In the genomic region with DNA sequence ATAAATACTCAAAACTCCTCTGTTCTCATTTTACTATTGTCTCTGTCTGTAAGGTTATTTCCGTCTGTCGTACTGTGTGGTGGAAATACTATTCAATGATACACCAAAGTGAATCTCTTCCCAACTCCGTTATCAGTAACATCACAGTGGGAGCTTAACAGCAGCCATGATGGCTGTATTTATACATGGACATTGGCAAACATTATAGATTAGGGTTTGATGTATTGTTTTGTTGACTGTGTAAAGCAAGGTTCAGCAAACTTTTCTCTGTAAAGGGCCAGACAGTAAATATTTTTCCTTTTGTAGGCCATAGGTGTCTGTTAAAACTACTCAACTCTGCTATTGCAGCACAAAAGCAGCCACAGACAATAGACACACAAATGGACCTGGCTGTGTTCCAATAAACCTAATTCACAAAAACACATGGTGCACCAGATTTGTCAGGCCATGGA, we compare ENCODE assay signal across 1 cellular context.
A peak's percentile ranks its signal among the peaks of the same experiment; 100 is the strongest.
TF ChIP-seq lines count a peak whose summit lies in the region.

No MANE protein-coding gene starts in this region.

TF ChIP-seq in HepG2, 621 proteins besides CTCF, POLR2A, EP300 and RAD21 (continued from another document):
- TF ChIP-seq, protein P1, sequence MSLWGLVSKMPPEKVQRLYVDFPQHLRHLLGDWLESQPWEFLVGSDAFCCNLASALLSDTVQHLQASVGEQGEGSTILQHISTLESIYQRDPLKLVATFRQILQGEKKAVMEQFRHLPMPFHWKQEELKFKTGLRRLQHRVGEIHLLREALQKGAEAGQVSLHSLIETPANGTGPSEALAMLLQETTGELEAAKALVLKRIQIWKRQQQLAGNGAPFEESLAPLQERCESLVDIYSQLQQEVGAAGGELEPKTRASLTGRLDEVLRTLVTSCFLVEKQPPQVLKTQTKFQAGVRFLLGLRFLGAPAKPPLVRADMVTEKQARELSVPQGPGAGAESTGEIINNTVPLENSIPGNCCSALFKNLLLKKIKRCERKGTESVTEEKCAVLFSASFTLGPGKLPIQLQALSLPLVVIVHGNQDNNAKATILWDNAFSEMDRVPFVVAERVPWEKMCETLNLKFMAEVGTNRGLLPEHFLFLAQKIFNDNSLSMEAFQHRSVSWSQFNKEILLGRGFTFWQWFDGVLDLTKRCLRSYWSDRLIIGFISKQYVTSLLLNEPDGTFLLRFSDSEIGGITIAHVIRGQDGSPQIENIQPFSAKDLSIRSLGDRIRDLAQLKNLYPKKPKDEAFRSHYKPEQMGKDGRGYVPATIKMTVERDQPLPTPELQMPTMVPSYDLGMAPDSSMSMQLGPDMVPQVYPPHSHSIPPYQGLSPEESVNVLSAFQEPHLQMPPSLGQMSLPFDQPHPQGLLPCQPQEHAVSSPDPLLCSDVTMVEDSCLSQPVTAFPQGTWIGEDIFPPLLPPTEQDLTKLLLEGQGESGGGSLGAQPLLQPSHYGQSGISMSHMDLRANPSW (CRISPR knock-in tag; IDR thresholded peaks at IDR 0.05; ENCODE audit: borderline replicate concordance): no peak
- TF ChIP-seq, protein P2, sequence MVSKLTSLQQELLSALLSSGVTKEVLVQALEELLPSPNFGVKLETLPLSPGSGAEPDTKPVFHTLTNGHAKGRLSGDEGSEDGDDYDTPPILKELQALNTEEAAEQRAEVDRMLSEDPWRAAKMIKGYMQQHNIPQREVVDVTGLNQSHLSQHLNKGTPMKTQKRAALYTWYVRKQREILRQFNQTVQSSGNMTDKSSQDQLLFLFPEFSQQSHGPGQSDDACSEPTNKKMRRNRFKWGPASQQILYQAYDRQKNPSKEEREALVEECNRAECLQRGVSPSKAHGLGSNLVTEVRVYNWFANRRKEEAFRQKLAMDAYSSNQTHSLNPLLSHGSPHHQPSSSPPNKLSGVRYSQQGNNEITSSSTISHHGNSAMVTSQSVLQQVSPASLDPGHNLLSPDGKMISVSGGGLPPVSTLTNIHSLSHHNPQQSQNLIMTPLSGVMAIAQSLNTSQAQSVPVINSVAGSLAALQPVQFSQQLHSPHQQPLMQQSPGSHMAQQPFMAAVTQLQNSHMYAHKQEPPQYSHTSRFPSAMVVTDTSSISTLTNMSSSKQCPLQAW (CRISPR knock-in tag; IDR thresholded peaks at IDR 0.05): no peak
- TF ChIP-seq, protein P3, sequence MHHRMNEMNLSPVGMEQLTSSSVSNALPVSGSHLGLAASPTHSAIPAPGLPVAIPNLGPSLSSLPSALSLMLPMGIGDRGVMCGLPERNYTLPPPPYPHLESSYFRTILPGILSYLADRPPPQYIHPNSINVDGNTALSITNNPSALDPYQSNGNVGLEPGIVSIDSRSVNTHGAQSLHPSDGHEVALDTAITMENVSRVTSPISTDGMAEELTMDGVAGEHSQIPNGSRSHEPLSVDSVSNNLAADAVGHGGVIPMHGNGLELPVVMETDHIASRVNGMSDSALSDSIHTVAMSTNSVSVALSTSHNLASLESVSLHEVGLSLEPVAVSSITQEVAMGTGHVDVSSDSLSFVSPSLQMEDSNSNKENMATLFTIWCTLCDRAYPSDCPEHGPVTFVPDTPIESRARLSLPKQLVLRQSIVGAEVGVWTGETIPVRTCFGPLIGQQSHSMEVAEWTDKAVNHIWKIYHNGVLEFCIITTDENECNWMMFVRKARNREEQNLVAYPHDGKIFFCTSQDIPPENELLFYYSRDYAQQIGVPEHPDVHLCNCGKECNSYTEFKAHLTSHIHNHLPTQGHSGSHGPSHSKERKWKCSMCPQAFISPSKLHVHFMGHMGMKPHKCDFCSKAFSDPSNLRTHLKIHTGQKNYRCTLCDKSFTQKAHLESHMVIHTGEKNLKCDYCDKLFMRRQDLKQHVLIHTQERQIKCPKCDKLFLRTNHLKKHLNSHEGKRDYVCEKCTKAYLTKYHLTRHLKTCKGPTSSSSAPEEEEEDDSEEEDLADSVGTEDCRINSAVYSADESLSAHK (CRISPR knock-in tag; IDR thresholded peaks at IDR 0.05; ENCODE audit: borderline replicate concordance): no peak
- TF ChIP-seq RBM39 (IDR thresholded peaks at IDR 0.05; ENCODE audit: low read depth, low read length, poor library complexity, severe bottlenecking) (no peak), SP140L (CRISPR knock-in tag; IDR thresholded peaks at IDR 0.05; ENCODE audit: borderline replicate concordance) (no peak), ATF7 (IDR thresholded peaks at IDR 0.05) (no peak), ATF7 (CRISPR knock-in tag; IDR thresholded peaks at IDR 0.05) (no peak), ZNF543 (CRISPR knock-in tag; IDR thresholded peaks at IDR 0.05) (no peak), ZFP36L1 (CRISPR knock-in tag; IDR thresholded peaks at IDR 0.05) (no peak), NFE2L1 (CRISPR knock-in tag; IDR thresholded peaks at IDR 0.05; ENCODE audit: borderline replicate concordance) (no peak), SRY (CRISPR knock-in tag; IDR thresholded peaks at IDR 0.05) (no peak), RFXAP (CRISPR knock-in tag; IDR thresholded peaks at IDR 0.05; ENCODE audit: borderline replicate concordance) (no peak), RNF2 (conservative IDR thresholded peaks at IDR 0.05; ENCODE audit: low read depth) (no peak), PPARG (CRISPR knock-in tag; conservative IDR thresholded peaks at IDR 0.05) (peak; percentile 98), MED8 (CRISPR knock-in tag; IDR thresholded peaks at IDR 0.05; ENCODE audit: insufficient replicate concordance) (no peak), MEIS2 (CRISPR knock-in tag; IDR thresholded peaks at IDR 0.05) (no peak), ZNF746 (CRISPR knock-in tag; IDR thresholded peaks at IDR 0.05) (no peak), ZNF333 (CRISPR knock-in tag; IDR thresholded peaks at IDR 0.05; ENCODE audit: borderline replicate concordance) (no peak), TEAD3 (CRISPR knock-in tag; optimal IDR thresholded peaks at IDR 0.05; ENCODE audit: borderline replicate concordance) (peak; percentile 14), HMG20A (CRISPR knock-in tag; IDR thresholded peaks at IDR 0.05; ENCODE audit: borderline replicate concordance) (peak; percentile 82; the same call in 1 of the 2 replicates), HNRNPH1 (optimal IDR thresholded peaks at IDR 0.05; ENCODE audit: low read depth, low read length) (no peak), RBFOX2 (IDR thresholded peaks at IDR 0.05; ENCODE audit: low read depth, low read length) (no peak), NFE2 (CRISPR knock-in tag; IDR thresholded peaks at IDR 0.05) (no peak), MIER2 (CRISPR knock-in tag; IDR thresholded peaks at IDR 0.05) (no peak), ATF1 (CRISPR knock-in tag; IDR thresholded peaks at IDR 0.05) (no peak), NFIC (IDR thresholded peaks at IDR 0.05; ENCODE audit: low read length) (peak; percentile 83; the same call in 1 of the 2 replicates), SAP130 (CRISPR knock-in tag; IDR thresholded peaks at IDR 0.05; ENCODE audit: low read depth) (peak; percentile 43), HMG20B (CRISPR knock-in tag; conservative IDR thresholded peaks at IDR 0.05) (peak; percentile 97), NRL (CRISPR knock-in tag; IDR thresholded peaks at IDR 0.05; ENCODE audit: borderline replicate concordance) (no peak), EED (CRISPR knock-in tag; IDR thresholded peaks at IDR 0.05) (no peak), RFX1 (IDR thresholded peaks at IDR 0.05) (no peak)
- TF ChIP-seq, protein P4, sequence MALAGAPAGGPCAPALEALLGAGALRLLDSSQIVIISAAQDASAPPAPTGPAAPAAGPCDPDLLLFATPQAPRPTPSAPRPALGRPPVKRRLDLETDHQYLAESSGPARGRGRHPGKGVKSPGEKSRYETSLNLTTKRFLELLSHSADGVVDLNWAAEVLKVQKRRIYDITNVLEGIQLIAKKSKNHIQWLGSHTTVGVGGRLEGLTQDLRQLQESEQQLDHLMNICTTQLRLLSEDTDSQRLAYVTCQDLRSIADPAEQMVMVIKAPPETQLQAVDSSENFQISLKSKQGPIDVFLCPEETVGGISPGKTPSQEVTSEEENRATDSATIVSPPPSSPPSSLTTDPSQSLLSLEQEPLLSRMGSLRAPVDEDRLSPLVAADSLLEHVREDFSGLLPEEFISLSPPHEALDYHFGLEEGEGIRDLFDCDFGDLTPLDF (CRISPR knock-in tag; IDR thresholded peaks at IDR 0.05): no peak
- TF ChIP-seq, protein P5, sequence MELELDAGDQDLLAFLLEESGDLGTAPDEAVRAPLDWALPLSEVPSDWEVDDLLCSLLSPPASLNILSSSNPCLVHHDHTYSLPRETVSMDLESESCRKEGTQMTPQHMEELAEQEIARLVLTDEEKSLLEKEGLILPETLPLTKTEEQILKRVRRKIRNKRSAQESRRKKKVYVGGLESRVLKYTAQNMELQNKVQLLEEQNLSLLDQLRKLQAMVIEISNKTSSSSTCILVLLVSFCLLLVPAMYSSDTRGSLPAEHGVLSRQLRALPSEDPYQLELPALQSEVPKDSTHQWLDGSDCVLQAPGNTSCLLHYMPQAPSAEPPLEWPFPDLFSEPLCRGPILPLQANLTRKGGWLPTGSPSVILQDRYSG (CRISPR knock-in tag; IDR thresholded peaks at IDR 0.05): no peak
- TF ChIP-seq, protein P6, sequence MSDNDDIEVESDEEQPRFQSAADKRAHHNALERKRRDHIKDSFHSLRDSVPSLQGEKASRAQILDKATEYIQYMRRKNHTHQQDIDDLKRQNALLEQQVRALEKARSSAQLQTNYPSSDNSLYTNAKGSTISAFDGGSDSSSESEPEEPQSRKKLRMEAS (IDR thresholded peaks at IDR 0.05): no peak
TF ChIP-seq in HepG2: peak in this region for 65.
